1 cellular context compared by ENCODE assay signal in genomic region chr15:45402162-45402954, GRCh38.
TF ChIP-seq lines count a peak whose summit lies in the region.

No MANE protein-coding gene starts in this region.

TF ChIP-seq in K562, 482 proteins besides CTCF, POLR2A, EP300 and RAD21 (continued from another document and continues in another):
- TF ChIP-seq, protein P1, sequence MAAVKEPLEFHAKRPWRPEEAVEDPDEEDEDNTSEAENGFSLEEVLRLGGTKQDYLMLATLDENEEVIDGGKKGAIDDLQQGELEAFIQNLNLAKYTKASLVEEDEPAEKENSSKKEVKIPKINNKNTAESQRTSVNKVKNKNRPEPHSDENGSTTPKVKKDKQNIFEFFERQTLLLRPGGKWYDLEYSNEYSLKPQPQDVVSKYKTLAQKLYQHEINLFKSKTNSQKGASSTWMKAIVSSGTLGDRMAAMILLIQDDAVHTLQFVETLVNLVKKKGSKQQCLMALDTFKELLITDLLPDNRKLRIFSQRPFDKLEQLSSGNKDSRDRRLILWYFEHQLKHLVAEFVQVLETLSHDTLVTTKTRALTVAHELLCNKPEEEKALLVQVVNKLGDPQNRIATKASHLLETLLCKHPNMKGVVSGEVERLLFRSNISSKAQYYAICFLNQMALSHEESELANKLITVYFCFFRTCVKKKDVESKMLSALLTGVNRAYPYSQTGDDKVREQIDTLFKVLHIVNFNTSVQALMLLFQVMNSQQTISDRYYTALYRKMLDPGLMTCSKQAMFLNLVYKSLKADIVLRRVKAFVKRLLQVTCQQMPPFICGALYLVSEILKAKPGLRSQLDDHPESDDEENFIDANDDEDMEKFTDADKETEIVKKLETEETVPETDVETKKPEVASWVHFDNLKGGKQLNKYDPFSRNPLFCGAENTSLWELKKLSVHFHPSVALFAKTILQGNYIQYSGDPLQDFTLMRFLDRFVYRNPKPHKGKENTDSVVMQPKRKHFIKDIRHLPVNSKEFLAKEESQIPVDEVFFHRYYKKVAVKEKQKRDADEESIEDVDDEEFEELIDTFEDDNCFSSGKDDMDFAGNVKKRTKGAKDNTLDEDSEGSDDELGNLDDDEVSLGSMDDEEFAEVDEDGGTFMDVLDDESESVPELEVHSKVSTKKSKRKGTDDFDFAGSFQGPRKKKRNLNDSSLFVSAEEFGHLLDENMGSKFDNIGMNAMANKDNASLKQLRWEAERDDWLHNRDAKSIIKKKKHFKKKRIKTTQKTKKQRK (IDR thresholded peaks at IDR 0.05; ENCODE audit: borderline replicate concordance, low read depth, low read length), result no peak; the same call in 1 of the 2 replicates
- TF ChIP-seq ZNF785 (CRISPR knock-in tag; IDR thresholded peaks at IDR 0.05) (no peak), CREM (IDR thresholded peaks at IDR 0.05; ENCODE audit: low read depth) (peak; percentile 91), SAFB2 (IDR thresholded peaks at IDR 0.05; ENCODE audit: borderline replicate concordance, low read depth, low read length, severe bottlenecking) (no peak), SRF (CRISPR knock-in tag; IDR thresholded peaks at IDR 0.05) (peak in 1 of 2 experiments; percentile 36; a peak in 1 of 4 replicates), JUNB (CRISPR knock-in tag; conservative IDR thresholded peaks at IDR 0.05) (no peak), ZBTB7A (IDR thresholded peaks at IDR 0.05; ENCODE audit: borderline replicate concordance, control insufficient read depth, low read depth, low read length) (no peak; the same call in 1 of the 2 replicates), XRCC3 (IDR thresholded peaks at IDR 0.05) (no peak), PRMT5 (CRISPR knock-in tag; IDR thresholded peaks at IDR 0.05) (no peak), ZNF717 (CRISPR knock-in tag; IDR thresholded peaks at IDR 0.05) (no peak), NELFE (IDR thresholded peaks at IDR 0.05; ENCODE audit: insufficient read depth, insufficient read length) (no peak), SRSF1 (IDR thresholded peaks at IDR 0.05; ENCODE audit: low read depth, low read length) (no peak), MEF2A (IDR thresholded peaks at IDR 0.05; ENCODE audit: control insufficient read depth, low read depth, low read length) (no peak), STAT5B (CRISPR knock-in tag; IDR thresholded peaks at IDR 0.05) (no peak), ZNF77 (CRISPR knock-in tag; IDR thresholded peaks at IDR 0.05) (no peak), ZC3H8 (IDR thresholded peaks at IDR 0.05) (no peak), POLR3G (IDR thresholded peaks at IDR 0.05; ENCODE audit: extremely low read depth, insufficient read length, insufficient replicate concordance) (no peak), HOXB6 (CRISPR knock-in tag; IDR thresholded peaks at IDR 0.05; ENCODE audit: borderline replicate concordance) (no peak), CC2D1A (IDR thresholded peaks at IDR 0.05) (no peak), RBM15 (IDR thresholded peaks at IDR 0.05; ENCODE audit: insufficient read depth, low read length) (no peak), LEF1 (IDR thresholded peaks at IDR 0.05) (no peak), ZNF589 (CRISPR knock-in tag; IDR thresholded peaks at IDR 0.05; ENCODE audit: low read depth) (no peak), HDAC8 (tag; IDR thresholded peaks at IDR 0.05) (no peak), GTF2E2 (tag; IDR thresholded peaks at IDR 0.05) (peak; percentile 53; the same call in 1 of the 2 replicates), RAD51 (IDR thresholded peaks at IDR 0.05; ENCODE audit: borderline replicate concordance, low read depth) (no peak), PCBP1 (IDR thresholded peaks at IDR 0.05; ENCODE audit: low read depth, low read length, poor library complexity, severe bottlenecking) (no peak), PML (IDR thresholded peaks at IDR 0.05; ENCODE audit: low read length) (0 out of 2 replicates have a peak, but pooled peaks have one; percentile 15), SAP30 (IDR thresholded peaks at IDR 0.05; ENCODE audit: borderline replicate concordance, insufficient read depth, low read depth, low read length, poor library complexity, severe bottlenecking) (peak; percentile 6), PHB (CRISPR knock-in tag; IDR thresholded peaks at IDR 0.05) (no peak), ZNF507 (tag; conservative IDR thresholded peaks at IDR 0.05) (no peak), GTF2B (IDR thresholded peaks at IDR 0.05; ENCODE audit: extremely low read depth, insufficient read length) (peak; percentile 55), ARNT (IDR thresholded peaks at IDR 0.05) (peak in 1 of 2 experiments; percentile 21; a peak in 1 of 4 replicates), ARID1B (IDR thresholded peaks at IDR 0.05) (no peak), ZBTB11 (CRISPR knock-in tag; IDR thresholded peaks at IDR 0.05) (peak; percentile 93 to 99 (median 96); a peak in 5 of 6 replicates), ZNF280A (IDR thresholded peaks at IDR 0.05; ENCODE audit: low read depth, partially characterized antibody) (no peak), CTBP1 (IDR thresholded peaks at IDR 0.05; ENCODE audit: borderline replicate concordance) (no peak; the same call in none of the 2 replicates), PHTF2 (CRISPR knock-in tag; IDR thresholded peaks at IDR 0.05) (no peak), THRA (IDR thresholded peaks at IDR 0.05) (no peak), ZNF766 (CRISPR knock-in tag; conservative IDR thresholded peaks at IDR 0.05) (no peak), IRF9 (tag; IDR thresholded peaks at IDR 0.05) (no peak), RUNX1 (IDR thresholded peaks at IDR 0.05; ENCODE audit: low read depth) (no peak), SMAD2 (IDR thresholded peaks at IDR 0.05; ENCODE audit: low read depth, low read length) (no peak), ZNF311 (CRISPR knock-in tag; IDR thresholded peaks at IDR 0.05) (no peak), ZHX1 (conservative IDR thresholded peaks at IDR 0.05; ENCODE audit: low read length) (no peak), HNRNPUL1 (IDR thresholded peaks at IDR 0.05; ENCODE audit: low read length) (no peak), HMG20A (CRISPR knock-in tag; conservative IDR thresholded peaks at IDR 0.05) (no peak)
- TF ChIP-seq, protein P2, sequence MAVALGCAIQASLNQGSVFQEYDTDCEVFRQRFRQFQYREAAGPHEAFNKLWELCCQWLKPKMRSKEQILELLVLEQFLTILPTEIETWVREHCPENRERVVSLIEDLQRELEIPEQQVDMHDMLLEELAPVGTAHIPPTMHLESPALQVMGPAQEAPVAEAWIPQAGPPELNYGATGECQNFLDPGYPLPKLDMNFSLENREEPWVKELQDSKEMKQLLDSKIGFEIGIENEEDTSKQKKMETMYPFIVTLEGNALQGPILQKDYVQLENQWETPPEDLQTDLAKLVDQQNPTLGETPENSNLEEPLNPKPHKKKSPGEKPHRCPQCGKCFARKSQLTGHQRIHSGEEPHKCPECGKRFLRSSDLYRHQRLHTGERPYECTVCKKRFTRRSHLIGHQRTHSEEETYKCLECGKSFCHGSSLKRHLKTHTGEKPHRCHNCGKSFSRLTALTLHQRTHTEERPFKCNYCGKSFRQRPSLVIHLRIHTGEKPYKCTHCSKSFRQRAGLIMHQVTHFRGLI (CRISPR knock-in tag; IDR thresholded peaks at IDR 0.05), result no peak
- TF ChIP-seq, protein P3, sequence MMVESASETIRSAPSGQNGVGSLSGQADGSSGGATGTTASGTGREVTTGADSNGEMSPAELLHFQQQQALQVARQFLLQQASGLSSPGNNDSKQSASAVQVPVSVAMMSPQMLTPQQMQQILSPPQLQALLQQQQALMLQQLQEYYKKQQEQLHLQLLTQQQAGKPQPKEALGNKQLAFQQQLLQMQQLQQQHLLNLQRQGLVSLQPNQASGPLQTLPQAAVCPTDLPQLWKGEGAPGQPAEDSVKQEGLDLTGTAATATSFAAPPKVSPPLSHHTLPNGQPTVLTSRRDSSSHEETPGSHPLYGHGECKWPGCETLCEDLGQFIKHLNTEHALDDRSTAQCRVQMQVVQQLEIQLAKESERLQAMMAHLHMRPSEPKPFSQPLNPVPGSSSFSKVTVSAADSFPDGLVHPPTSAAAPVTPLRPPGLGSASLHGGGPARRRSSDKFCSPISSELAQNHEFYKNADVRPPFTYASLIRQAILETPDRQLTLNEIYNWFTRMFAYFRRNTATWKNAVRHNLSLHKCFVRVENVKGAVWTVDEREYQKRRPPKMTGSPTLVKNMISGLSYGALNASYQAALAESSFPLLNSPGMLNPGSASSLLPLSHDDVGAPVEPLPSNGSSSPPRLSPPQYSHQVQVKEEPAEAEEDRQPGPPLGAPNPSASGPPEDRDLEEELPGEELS (CRISPR knock-in tag; IDR thresholded peaks at IDR 0.05; ENCODE audit: borderline replicate concordance), result peak; percentile 76; the same call in 1 of the 2 replicates
- TF ChIP-seq, protein P4, sequence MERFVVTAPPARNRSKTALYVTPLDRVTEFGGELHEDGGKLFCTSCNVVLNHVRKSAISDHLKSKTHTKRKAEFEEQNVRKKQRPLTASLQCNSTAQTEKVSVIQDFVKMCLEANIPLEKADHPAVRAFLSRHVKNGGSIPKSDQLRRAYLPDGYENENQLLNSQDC (CRISPR knock-in tag; IDR thresholded peaks at IDR 0.05), result no peak
